ENCODE assay signal across 8 cellular contexts in the genomic region with DNA sequence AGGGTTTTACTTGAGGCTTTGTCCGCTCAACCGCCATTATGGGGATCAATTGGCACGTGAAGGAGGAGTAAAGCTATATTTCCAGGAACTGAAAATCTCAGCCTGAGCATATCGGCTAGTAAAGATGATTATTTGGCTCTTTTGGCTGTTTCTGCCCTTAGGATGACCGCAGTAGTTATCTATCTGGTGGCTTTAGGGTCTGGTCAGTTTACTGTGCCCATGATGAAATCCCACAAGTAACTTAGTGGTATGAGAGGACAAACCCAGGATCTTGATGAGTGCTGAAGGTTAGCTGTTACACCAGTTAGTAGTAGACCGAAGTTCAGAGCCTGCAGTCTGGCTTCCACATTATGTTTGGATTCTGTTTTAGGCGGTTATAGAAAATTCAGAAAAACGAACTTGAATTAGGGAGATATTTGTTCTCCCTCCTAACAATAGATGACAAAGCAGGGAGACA. TPM values are rescaled to one million over a fixed set of nuclear protein-coding genes. Genes with fewer than 3 reads are reported as not detected.
DNase-seq lines count a peak whose midpoint lies in the region; ATAC-seq and TF ChIP-seq lines count a peak whose summit lies in the region.

No MANE protein-coding gene starts in this region.

- H3K9me2 ChIP-seq in Loucy (replicated peaks; ENCODE audit: low read depth, low read length): no peaks in the 10 kb centered on the region

- peak overlapping the region; percentile 91 for H3K4me3 ChIP-seq in CD4-positive, CD25-positive, alpha-beta regulatory T cell (ENCODE audit: low read depth, low read length)
- H3K4me3 ChIP-seq in Loucy (ENCODE audit: low read length, poor library complexity, severe bottlenecking): peak overlapping the region; percentile 93
- peak overlapping the region; percentile 93 to 95 for H3K4me3 ChIP-seq in muscle layer of duodenum (ENCODE audit: low read depth in 1 of 2, low read length in 2 of 2)

- H3K27me3 Mint-ChIP-seq in CD4-positive, CD25-positive, alpha-beta regulatory T cell: no peaks in the 10 kb centered on the region

- peak overlapping the region; percentile 100 for H3K9ac ChIP-seq in Loucy (ENCODE audit: low read depth, low read length, poor library complexity, severe bottlenecking)

- peaks cover 29% of the 10 kb centered on the region for H3K36me3 Mint-ChIP-seq in CD4-positive, CD25-positive, alpha-beta regulatory T cell

- peak overlapping the region; percentile 86 for H3K27ac ChIP-seq in CD4-positive, CD25-positive, alpha-beta regulatory T cell (ENCODE audit: insufficient read depth, low read length, poor library complexity, severe bottlenecking)
- H3K27ac ChIP-seq in caudate nucleus (ENCODE audit: low read depth, low read length) (peak overlapping the region; percentile 100), muscle layer of duodenum (ENCODE audit: low read length) (peak overlapping the region; percentile 100)

- peaks cover 5% of the 10 kb centered on the region; the same call in 1 of the 2 replicates for H3F3A ChIP-seq in Loucy (ENCODE audit: low read depth)

- no peak for ATAC-seq in CD4-positive, CD25-positive, alpha-beta regulatory T cell (ENCODE audit: low read depth in 2 of 2)
- ATAC-seq in HG02840 (IDR thresholded peaks at IDR 0.05; ENCODE audit: low FRiP score, unreplicated experiment): no peak

- H3K4me1 Mint-ChIP-seq in CD4-positive, CD25-positive, alpha-beta regulatory T cell: peaks cover 19 to 53% (median 39%) of the 10 kb centered on the region in 4 donors

- H3K9me3 Mint-ChIP-seq in CD4-positive, CD25-positive, alpha-beta regulatory T cell: no peaks in the 10 kb centered on the region

- DNase-seq in CD4-positive, CD25-positive, alpha-beta regulatory T cell: no peak
- DNase-seq in caudate nucleus (lab: John Stamatoyannopoulos, UW) (no peak), DMS153 treated with DMSO at 0.1 percent for 48 hours (lab: John Stamatoyannopoulos, UW; ENCODE audit: unreplicated experiment) (no peak), NCI-H748 treated with DMSO at 0.1 percent for 48 hours (lab: John Stamatoyannopoulos, UW) (no peak), NCI-H446 (lab: John Stamatoyannopoulos, UW) (no peak)

- H4K20me1 ChIP-seq in Loucy (ENCODE audit: insufficient read depth, low read length, poor library complexity, severe bottlenecking): peaks cover 58% of the 10 kb centered on the region

- peak overlapping the region; percentile 94 to 98 (median 96) for H3K4me3 Mint-ChIP-seq in CD4-positive, CD25-positive, alpha-beta regulatory T cell

- no peak for TF ChIP-seq CTCF in Loucy (conservative IDR thresholded peaks at IDR 0.05; ENCODE audit: low read length)

- H3K36me3 ChIP-seq in CD4-positive, CD25-positive, alpha-beta regulatory T cell (ENCODE audit: control insufficient read depth, insufficient read depth, low read length): peaks cover 39% of the 10 kb centered on the region
- H3K36me3 ChIP-seq in Loucy (ENCODE audit: insufficient read depth, low read length): peaks cover 53% of the 10 kb centered on the region
- peaks cover 28 to 42% of the 10 kb centered on the region in 2 donors for H3K36me3 ChIP-seq in muscle layer of duodenum (ENCODE audit: control insufficient read depth in 1 of 2, insufficient read depth in 2 of 2, low read length in 2 of 2)

- H3K27ac Mint-ChIP-seq in CD4-positive, CD25-positive, alpha-beta regulatory T cell: peak overlapping the region; percentile 90 to 95 (median 91)

- peaks cover 30% of the 10 kb centered on the region for H3K4me1 ChIP-seq in CD4-positive, CD25-positive, alpha-beta regulatory T cell (ENCODE audit: control insufficient read depth, insufficient read depth, low read length, poor library complexity, severe bottlenecking)
- H3K4me1 ChIP-seq in Loucy (ENCODE audit: insufficient read depth, low read length, poor library complexity, severe bottlenecking) (peaks cover 48% of the 10 kb centered on the region), muscle layer of duodenum (ENCODE audit: control insufficient read depth in 1 of 2, insufficient read depth in 2 of 2, low read length in 2 of 2) (peaks cover 15 to 46% of the 10 kb centered on the region in 2 donors)

- no peaks in the 10 kb centered on the region for H3K27me3 ChIP-seq in CD4-positive, CD25-positive, alpha-beta regulatory T cell (ENCODE audit: control insufficient read depth, insufficient read depth, low read length)
- peaks cover 4% of the 10 kb centered on the region for H3K27me3 ChIP-seq in Loucy (ENCODE audit: insufficient read depth, low read length, poor library complexity, severe bottlenecking)
- H3K27me3 ChIP-seq in muscle layer of duodenum (ENCODE audit: low read depth, low read length): no peaks in the 10 kb centered on the region

- peaks cover 91% of the 10 kb centered on the region for H3K79me2 ChIP-seq in Loucy (ENCODE audit: insufficient read depth, low read length)

- H3K4me2 ChIP-seq in Loucy (ENCODE audit: low read depth, low read length, poor library complexity, severe bottlenecking): peak overlapping the region; percentile 97

- no peak overlapping the region for H2AFZ ChIP-seq in Loucy (ENCODE audit: low read length)

- H3K9me3 ChIP-seq in CD4-positive, CD25-positive, alpha-beta regulatory T cell (ENCODE audit: control insufficient read depth in 2 of 2, low read length in 2 of 2): no peaks in the 10 kb centered on the region
- no peaks in the 10 kb centered on the region for H3K9me3 ChIP-seq in Loucy (ENCODE audit: insufficient read depth, low read depth, low read length)
- H3K9me3 ChIP-seq in muscle layer of duodenum (ENCODE audit: control insufficient read depth in 1 of 2, low read length in 2 of 2): no peaks in the 10 kb centered on the region

RNA-seq across cellular contexts. Expression of a gene that starts 1.2 kb away (rescaled TPM):
- total RNA-seq in CD4-positive, CD25-positive, alpha-beta regulatory T cell: 137 TPM
- 100 to 1,000 TPM in 3 of 4 donors, 10 to 100 TPM in 1; 82.2 to 141 (median 108) TPM for polyA plus RNA-seq in CD4-positive, CD25-positive, alpha-beta regulatory T cell

RNA-seq across cellular contexts. Expression of a gene that starts 21.1 kb away (rescaled TPM):
- total RNA-seq in CD4-positive, CD25-positive, alpha-beta regulatory T cell: 20.0 TPM
- polyA plus RNA-seq in CD4-positive, CD25-positive, alpha-beta regulatory T cell: 10 to 100 TPM; 16.7 to 28.1 (median 17.7) TPM

RNA-seq across cellular contexts. Expression of a gene that starts 37.2 kb away (rescaled TPM):
- total RNA-seq in CD4-positive, CD25-positive, alpha-beta regulatory T cell: 105 TPM
- 100 to 1,000 TPM; 393 to 484 (median 437) TPM for polyA plus RNA-seq in CD4-positive, CD25-positive, alpha-beta regulatory T cell

RNA-seq across cellular contexts. Expression of a gene that starts 44.1 kb away (rescaled TPM):
- 54.8 TPM for total RNA-seq in CD4-positive, CD25-positive, alpha-beta regulatory T cell
- 100 to 1,000 TPM; 155 to 215 (median 185) TPM for polyA plus RNA-seq in CD4-positive, CD25-positive, alpha-beta regulatory T cell

RNA-seq across cellular contexts. Expression of a gene that starts 55.4 kb away (rescaled TPM):
- 47.0 TPM for total RNA-seq in CD4-positive, CD25-positive, alpha-beta regulatory T cell
- polyA plus RNA-seq in CD4-positive, CD25-positive, alpha-beta regulatory T cell: 100 to 1,000 TPM; 233 to 297 (median 251) TPM
